8 cellular contexts compared by ENCODE assay signal in genomic region chr2:136008205-136008865, GRCh38. TPM values are rescaled to one million over a fixed set of nuclear protein-coding genes. Genes with fewer than 3 reads are reported as not detected.
A peak's percentile ranks its signal among the peaks of the same experiment; 100 is the strongest.
DNase-seq lines count a peak whose midpoint lies in the region; ATAC-seq and TF ChIP-seq lines count a peak whose summit lies in the region.

No MANE protein-coding gene starts in this region.

- H3K27me3 Mint-ChIP-seq in activated T-cell treated with anti-CD3 and anti-CD28 coated beads, Interleukin-2, amount 50 U/mL, for 24 hours, result no peaks in the 10 kb centered on the region
- H3K27me3 Mint-ChIP-seq in endothelial cell (ENCODE audit: unreplicated experiment), result peaks cover under 1% of the 10 kb centered on the region

- H3K4me3 ChIP-seq in NB4 (ENCODE audit: low read depth, low read length) (no peak overlapping the region), mesenchymal stem cell (ENCODE audit: insufficient read depth in 1 of 2, low read depth in 1 of 2, low read length in 2 of 2) (no peak overlapping the region), upper lobe of left lung (no peak overlapping the region)

- peaks cover 2% of the 10 kb centered on the region for H3K36me3 Mint-ChIP-seq in activated T-cell treated with anti-CD3 and anti-CD28 coated beads, Interleukin-2, amount 50 U/mL, for 24 hours (ENCODE audit: low read depth)
- H3K36me3 Mint-ChIP-seq in endothelial cell (ENCODE audit: low read depth, unreplicated experiment), result no peaks in the 10 kb centered on the region

- no peak overlapping the region for H3K9ac ChIP-seq in mesenchymal stem cell (ENCODE audit: low read length)

- H3K9me3 Mint-ChIP-seq in activated T-cell treated with anti-CD3 and anti-CD28 coated beads, Interleukin-2, amount 50 U/mL, for 24 hours, result no peaks in the 10 kb centered on the region
- no peaks in the 10 kb centered on the region for H3K9me3 Mint-ChIP-seq in endothelial cell (ENCODE audit: unreplicated experiment)

- peak overlapping the region; percentile 5 for H3K4me3 Mint-ChIP-seq in activated T-cell treated with anti-CD3 and anti-CD28 coated beads, Interleukin-2, amount 50 U/mL, for 24 hours
- no peak overlapping the region for H3K4me3 Mint-ChIP-seq in endothelial cell (ENCODE audit: unreplicated experiment)

- peak; percentile 84 to 93 for ATAC-seq in upper lobe of left lung (ENCODE audit: low FRiP score in 2 of 2)
- no peak for ATAC-seq in HG03378 (IDR thresholded peaks at IDR 0.05; ENCODE audit: unreplicated experiment)

- H2BK15ac ChIP-seq in mesenchymal stem cell (ENCODE audit: low read depth, poor library complexity, severe bottlenecking), result no peak overlapping the region

- H3K4ac ChIP-seq in mesenchymal stem cell (ENCODE audit: low read depth in 1 of 2, low read length in 2 of 2), result no peak overlapping the region

- peaks cover 46% of the 10 kb centered on the region for H3K4me1 Mint-ChIP-seq in activated T-cell treated with anti-CD3 and anti-CD28 coated beads, Interleukin-2, amount 50 U/mL, for 24 hours (ENCODE audit: low read depth)
- peaks cover 49% of the 10 kb centered on the region for H3K4me1 Mint-ChIP-seq in endothelial cell (ENCODE audit: unreplicated experiment)

- no peak overlapping the region for H2BK120ac ChIP-seq in mesenchymal stem cell (ENCODE audit: low read depth, low read length)

- WGBS in mesenchymal stem cell, result 87% methylated on average over 9 of the region's 9 CpGs
- WGBS in upper lobe of left lung, 2 donors, result 68 to 81% methylated on average over 9 of the region's 9 CpGs

- DNase-seq in CD1c-positive myeloid dendritic cell (ENCODE audit: extremely low spot score) (peak; percentile 96), NB4 (ENCODE audit: low read depth) (peak; percentile 99), mesenchymal stem cell (no peak), upper lobe of left lung (peak in 1 of 2 donors; percentile 87), endothelial cell (ENCODE audit: low spot score) (no peak), GM10266 (ENCODE audit: extremely low spot score) (no peak)
- peak; percentile 67 for DNase-seq in activated T-cell treated with anti-CD3 and anti-CD28 coated beads, Interleukin-2, amount 50 U/mL, for 24 hours

- H3K23ac ChIP-seq in mesenchymal stem cell (ENCODE audit: low read length in 2 of 2), result no peak overlapping the region

- H2AFZ ChIP-seq in mesenchymal stem cell (ENCODE audit: low read depth, low read length), result no peak overlapping the region

- H3K36me3 ChIP-seq in mesenchymal stem cell (ENCODE audit: control insufficient read depth in 1 of 2, insufficient read depth in 2 of 2, low read depth in 1 of 2, low read length in 2 of 2) (no peaks in the 10 kb centered on the region), upper lobe of left lung (no peaks in the 10 kb centered on the region)

- no peak overlapping the region for H2BK5ac ChIP-seq in mesenchymal stem cell (ENCODE audit: low read depth, low read length, poor library complexity, severe bottlenecking)

- H3K27ac ChIP-seq in mesenchymal stem cell (ENCODE audit: low read length, poor library complexity, severe bottlenecking) (no peak overlapping the region), upper lobe of left lung (peak overlapping the region; percentile 62 to 81 (median 74))

- no peak overlapping the region for H3K14ac ChIP-seq in mesenchymal stem cell (ENCODE audit: low read length in 2 of 2)

- H4K8ac ChIP-seq in mesenchymal stem cell (ENCODE audit: low read length), result no peak overlapping the region

- H3K9me3 ChIP-seq in mesenchymal stem cell (ENCODE audit: control insufficient read depth, low read length) (no peaks in the 10 kb centered on the region), upper lobe of left lung (no peaks in the 10 kb centered on the region)

- H3K27me3 ChIP-seq in mesenchymal stem cell (ENCODE audit: control insufficient read depth in 1 of 2, insufficient read depth in 1 of 2, low read length in 2 of 2) (no peaks in the 10 kb centered on the region), upper lobe of left lung (no peaks in the 10 kb centered on the region)

- TF ChIP-seq CTCF in NB4 (IDR thresholded peaks at IDR 0.05; ENCODE audit: low read depth, low read length) (no peak), upper lobe of left lung (IDR thresholded peaks at IDR 0.05) (peak in 2 of 6 experiments; percentile 10 to 38), endothelial cell (IDR thresholded peaks at IDR 0.05; ENCODE audit: unreplicated experiment) (no peak), GM10266 (IDR thresholded peaks at IDR 0.05; ENCODE audit: control insufficient read depth, insufficient read depth, low read depth, missing control alignments) (no peak)

- no peaks in the 10 kb centered on the region for H3K79me1 ChIP-seq in mesenchymal stem cell (replicated peaks; ENCODE audit: low read length, poor library complexity, severe bottlenecking)

- peak in 1 of 4 donors; percentile 36 for TF ChIP-seq EP300 in upper lobe of left lung (IDR thresholded peaks at IDR 0.05)

- H4K91ac ChIP-seq in mesenchymal stem cell (ENCODE audit: low read length), result no peak overlapping the region

- H3K18ac ChIP-seq in mesenchymal stem cell (ENCODE audit: low read depth in 1 of 2, low read length in 2 of 2), result no peak overlapping the region

- peak overlapping the region; percentile 12 for H2AK5ac ChIP-seq in mesenchymal stem cell (ENCODE audit: low read length, severe bottlenecking)

- TF ChIP-seq POLR2A in NB4 (IDR thresholded peaks at IDR 0.05; ENCODE audit: extremely low read depth, insufficient read length) (no peak), upper lobe of left lung (IDR thresholded peaks at IDR 0.05) (peak in 1 of 4 donors; percentile 57)

- H3K4me2 ChIP-seq in mesenchymal stem cell (ENCODE audit: low read length, poor library complexity, severe bottlenecking), result no peak overlapping the region

- H3K27ac Mint-ChIP-seq in activated T-cell treated with anti-CD3 and anti-CD28 coated beads, Interleukin-2, amount 50 U/mL, for 24 hours, result peak overlapping the region; percentile 81
- H3K27ac Mint-ChIP-seq in endothelial cell (ENCODE audit: unreplicated experiment), result no peak overlapping the region

- H3K4me1 ChIP-seq in mesenchymal stem cell (ENCODE audit: control insufficient read depth, insufficient read depth, low read depth, low read length) (peaks cover 1% of the 10 kb centered on the region), upper lobe of left lung (peaks cover 0 to 4% (median under 1%) of the 10 kb centered on the region in 4 donors)

- no peak overlapping the region for H2BK12ac ChIP-seq in mesenchymal stem cell (ENCODE audit: low read length in 2 of 2)

RNA-seq across cellular contexts. Expression of gene DARS1, which starts 22.9 kb away (rescaled TPM):
- 62.0 TPM for polyA plus RNA-seq in mesenchymal stem cell (2013, experiment 1 of 2)
- 68.1 TPM for polyA plus RNA-seq in mesenchymal stem cell (2013, experiment 2 of 2)
- total RNA-seq in upper lobe of left lung, result 10 to 100 TPM; 38.5 to 68.1 (median 51.9) TPM
- 82.9 TPM for total RNA-seq in endothelial cell (ENCODE audit: unreplicated experiment)

Comparison
In these comparisons a context has a peak if more than half of its experiments do, and no peak if none do; other contexts are left out.
1. DNase-seq: peak in CD1c-positive myeloid dendritic cell (single experiment), NB4 (single experiment) and activated T-cell treated with anti-CD3 and anti-CD28 coated beads, Interleukin-2, amount 50 U/mL, for 24 hours (single experiment); none in mesenchymal stem cell (single experiment), endothelial cell (single experiment) and GM10266 (single experiment).